Comparison of ENCODE assay signal across 19 cellular contexts in the genomic region with DNA sequence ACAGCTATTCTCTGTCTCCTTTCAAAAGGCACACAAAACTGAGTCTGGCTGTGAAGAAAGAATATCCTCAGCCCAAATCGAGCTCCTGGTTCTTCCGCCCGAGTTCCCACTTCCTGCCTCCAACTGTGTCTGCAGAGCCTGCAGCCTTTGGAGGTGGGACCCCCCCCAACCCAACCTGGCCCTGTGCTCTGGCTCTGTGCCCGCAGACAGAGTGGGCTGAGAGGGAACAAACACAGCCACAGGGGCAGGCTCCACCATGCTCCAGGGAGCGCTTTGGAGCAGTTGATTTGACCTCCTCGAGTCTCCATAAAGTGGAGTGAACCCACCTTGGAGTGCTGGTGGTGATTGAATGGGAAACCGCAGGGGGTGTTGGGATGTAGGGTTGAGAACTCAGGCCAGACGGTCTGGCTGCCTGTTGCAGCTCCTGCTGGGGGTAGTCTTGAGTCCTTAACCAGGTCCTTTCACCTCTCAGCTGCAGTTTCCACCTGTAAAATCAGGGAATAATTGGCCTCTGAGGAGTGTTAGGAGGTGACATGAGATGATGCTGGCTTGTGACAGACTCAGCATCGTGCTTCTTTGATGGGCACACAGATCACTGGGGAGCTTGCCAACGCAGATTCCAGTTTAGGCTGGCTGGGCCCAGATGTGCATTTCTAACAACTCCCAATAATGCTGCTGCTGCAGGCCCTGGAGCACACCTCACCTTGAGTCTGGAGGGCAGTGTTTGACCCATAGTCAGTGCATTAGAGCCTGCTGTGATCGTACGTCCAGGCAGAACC. TPM values are rescaled to one million over a fixed set of nuclear protein-coding genes. Genes with fewer than 3 reads are reported as not detected.
DNase-seq lines count a peak whose midpoint lies in the region; ATAC-seq lines count a peak whose summit lies in the region.
"Had no signal": no experiment of that assay in that cellular context is flagged by ENCODE, and none has a peak within 500 bp of the region (broad histone marks: within the 10 kb centered on the region; RNA-seq: fewer than 3 reads in every experiment).

No MANE protein-coding gene starts in this region.

- peak; percentile 89 for DNase-seq in DMS153 treated with DMSO at 0.1 percent for 48 hours (lab: John Stamatoyannopoulos, UW; ENCODE audit: unreplicated experiment)
- peak; percentile 86 for DNase-seq in NCI-H345 treated with DMSO at 0.1 percent for 48 hours (lab: John Stamatoyannopoulos, UW; ENCODE audit: unreplicated experiment)
- peak; percentile 30 for DNase-seq in left kidney (ENCODE audit: low read depth, low spot score)
- DNase-seq in stimulated activated CD4-positive, alpha-beta T cell treated with anti-CD3 and anti-CD28 coated beads, Interleukin-15, amount 100 ng/mL, for 24 hours: no peak
- DNase-seq in mesenteric fat pad (ENCODE audit: low spot score): no peak
- DNase-seq: activated CD4-positive, alpha-beta memory T cell treated with anti-CD3 and anti-CD28 coated beads, Interleukin-2, amount 10 ng/mL, durations not matched to agents 7 days and 5 days; activated naive CD4-positive, alpha-beta T cell treated with anti-CD3 and anti-CD28 coated beads, Interleukin-2, amount 50 U/mL, for 16 hours; activated T-cell treated with anti-CD3 and anti-CD28 coated beads, Interleukin-2, amount 50 U/mL, for 4 hours; head of caudate nucleus; mammary epithelial cell; naive thymus-derived CD4-positive, alpha-beta T cell; NCI-H226; stimulated activated CD4-positive, alpha-beta T cell treated with anti-CD3 and anti-CD28 coated beads, Interleukin-4, amount 100 ng/mL, for 1 hour; T-helper 1 cell; uterus had no signal

- H3K4me1 ChIP-seq in HUES48 (ENCODE audit: control insufficient read depth, insufficient read depth, low read length): peaks cover 36% of the 10 kb centered on the region

- H3K9ac ChIP-seq in HUES48 (ENCODE audit: low read depth, low read length): no peak overlapping the region

- no peaks in the 10 kb centered on the region for H3K36me3 ChIP-seq in HUES48 (ENCODE audit: control insufficient read depth, insufficient read depth, low read length)
- H3K36me3 ChIP-seq: ascending aorta, uterus had no signal

- peak overlapping the region; percentile 18 for H3K27ac ChIP-seq in HUES48 (ENCODE audit: low read depth, low read length)
- H3K27ac ChIP-seq: ascending aorta, uterus had no signal

- ATAC-seq in HG02678 (IDR thresholded peaks at IDR 0.05; ENCODE audit: unreplicated experiment): no peak
- ATAC-seq: activated T-cell treated with anti-CD3 and anti-CD28 coated beads, Interleukin-2, amount 50 U/mL, for 4 hours; naive thymus-derived CD4-positive, alpha-beta T cell had no signal

- H3K9me3 ChIP-seq in HUES48 (ENCODE audit: control insufficient read depth, insufficient read depth, low read length): no peaks in the 10 kb centered on the region
- H3K9me3 ChIP-seq: ascending aorta, uterus had no signal

- H3K27me3 ChIP-seq in HUES48 (ENCODE audit: control insufficient read depth, insufficient read depth, low read length): no peaks in the 10 kb centered on the region
- H3K27me3 ChIP-seq: ascending aorta, uterus had no signal

- no peak overlapping the region for H3K4me3 ChIP-seq in HUES48 (ENCODE audit: low read depth, low read length)
- H3K4me3 ChIP-seq: ascending aorta, skin epidermis, uterus had no signal

RNA-seq across cellular contexts. Expression of gene DAGLA, which starts 11.4 kb away (rescaled TPM):
- 3.3 TPM for total RNA-seq in mesenteric fat pad

Comparison
In these comparisons a context has a peak if more than half of its experiments do, and no peak if none do; other contexts are left out.
1. DNase-seq: peak in DMS153 treated with DMSO at 0.1 percent for 48 hours (single experiment), NCI-H345 treated with DMSO at 0.1 percent for 48 hours (single experiment) and left kidney (single experiment); none in stimulated activated CD4-positive, alpha-beta T cell treated with anti-CD3 and anti-CD28 coated beads, Interleukin-15, amount 100 ng/mL, for 24 hours (single experiment) and mesenteric fat pad (single experiment).